ENCODE assay signal across 30 cellular contexts in the genomic region with DNA sequence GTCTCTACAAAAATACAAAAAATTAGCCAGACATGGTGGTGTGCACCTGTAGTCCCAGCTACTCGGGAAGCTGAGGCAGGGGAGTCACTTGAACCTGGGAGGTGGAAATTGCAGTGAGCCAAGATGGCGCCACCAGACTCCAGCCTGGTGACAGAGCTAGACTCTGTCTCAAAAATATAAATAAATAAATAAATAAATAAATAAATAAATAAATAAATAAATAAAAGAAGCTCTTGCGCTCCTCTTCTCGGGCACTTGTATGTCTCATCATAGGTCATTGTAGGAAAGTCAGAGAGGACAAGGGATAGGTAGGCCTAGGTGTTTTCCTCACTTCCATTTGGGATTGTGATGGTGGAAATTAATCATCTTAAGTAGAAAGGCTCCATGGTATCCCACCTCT.
DNase-seq lines count a peak whose midpoint lies in the region; ATAC-seq, FAIRE-seq and TF ChIP-seq lines count a peak whose summit lies in the region.
"Had no signal": no experiment of that assay in that cellular context is flagged by ENCODE, and none has a peak within 500 bp of the region (broad histone marks: within the 10 kb centered on the region; RNA-seq: fewer than 3 reads in every experiment).

No MANE protein-coding gene starts in this region.

- no peak for TF ChIP-seq EP300 in A549 (IDR thresholded peaks at IDR 0.05)

- POLR2A ChIA-PET in A549 (lab: Yijun Ruan, JAX) (no interaction called here), HEK293 (lab: Yijun Ruan, JAX) (no interaction called here)

- H3K4me3 ChIP-seq in A549 (no peak overlapping the region), HEK293 (ENCODE audit: low read depth, low read length) (no peak overlapping the region)
- H3K4me3 ChIP-seq: BLaER1; BLaER1 treated with 17β-estradiol and CSF1 and Interleukin-3, amounts not matched to agents 10 nM and 100 nM had no signal

- TF ChIP-seq CTCF in A549 (IDR thresholded peaks at IDR 0.05) (no peak), HEK293 (tag by site-specific recombination; IDR thresholded peaks at IDR 0.05) (no peak)

- no peak for ATAC-seq in A549
- ATAC-seq: CD8-positive, alpha-beta T cell had no signal

- no peaks in the 10 kb centered on the region for H3K36me3 ChIP-seq in HEK293 (ENCODE audit: control insufficient read depth in 2 of 2, insufficient read depth in 1 of 2, low read length in 2 of 2)
- H3K36me3 ChIP-seq: BE2C; BLaER1; BLaER1 treated with 17β-estradiol and CSF1 and Interleukin-3, amounts not matched to agents 10 nM and 100 nM had no signal

- CTCF ChIA-PET in A549 (lab: Yijun Ruan, JAX) (no interaction called here), HEK293 (lab: Yijun Ruan, JAX) (no interaction called here)

- FAIRE-seq in A549 (lab: Jason Lieb, UNC), result no peak
- FAIRE-seq: A204.1, D721Med had no signal

- H3K9me3 ChIP-seq in A549 (no peaks in the 10 kb centered on the region), HEK293 (ENCODE audit: control insufficient read depth, insufficient read depth, low read depth, low read length) (no peaks in the 10 kb centered on the region)
- H3K9me3 ChIP-seq: BE2C, BLaER1, Caco-2 had no signal

- no peak overlapping the region for H3K4me2 ChIP-seq in A549
- H3K4me2 ChIP-seq: BLaER1; BLaER1 treated with 17β-estradiol and CSF1 and Interleukin-3, amounts not matched to agents 10 nM and 100 nM had no signal

- WGBS in A549 (ENCODE audit: missing lambda C conversion rate), result 87% methylated on average over 4 of the region's 4 CpGs

- H3K4me1 ChIP-seq in A549, result no peaks in the 10 kb centered on the region
- no peaks in the 10 kb centered on the region for H3K4me1 ChIP-seq in HEK293 (ENCODE audit: control insufficient read depth, insufficient read depth, low read length)
- H3K4me1 ChIP-seq: Caco-2 had no signal

- TF ChIP-seq POLR2A in A549 (IDR thresholded peaks at IDR 0.05; ENCODE audit: low read length), result no peak

- H3K27ac ChIP-seq in A549 (no peak overlapping the region), HEK293 (ENCODE audit: extremely low read depth, low read depth, low read length) (no peak overlapping the region)
- H3K27ac ChIP-seq: 22Rv1; BLaER1; BLaER1 treated with 17β-estradiol and CSF1 and Interleukin-3, amounts not matched to agents 10 nM and 100 nM; C4-2B had no signal

- DNase-seq in A549 (ENCODE audit: low read depth in 1 of 2, low spot score in 1 of 2) (no peak), superior temporal gyrus (ENCODE audit: extremely low spot score) (no peak), NAMALWA (ENCODE audit: low spot score) (no peak)
- DNase-seq: 8988T; ACHN; AML-193; BE2C; C1 segment of cervical spinal cord; Caco-2; Calu3; CD4-positive, alpha-beta memory T cell; CD4-positive, alpha-beta T cell; CD4-positive, CD25-positive, alpha-beta regulatory T cell; CD8-positive, alpha-beta memory T cell; CD8-positive, alpha-beta T cell; COR-L47; DMS 273 treated with DMSO at 0.1 percent for 48 hours; DMS153; DMS53; DMS79; DMS79 treated with DMSO at 0.1 percent for 48 hours; DND-41; EL had no signal

- no peak for TF ChIP-seq RAD21 in A549 (conservative IDR thresholded peaks at IDR 0.05 in 1 of 2, IDR thresholded peaks at IDR 0.05 in 1 of 2)

TF ChIP-seq in A549, 52 proteins besides CTCF, POLR2A, EP300 and RAD21:
- TF ChIP-seq ZC3H11A (IDR thresholded peaks at IDR 0.05), result peak; percentile 77
- no peak for TF ChIP-seq NFE2L2 (conservative IDR thresholded peaks at IDR 0.05; ENCODE audit: low read length)

TF ChIP-seq in HEK293, 187 proteins besides CTCF, POLR2A, EP300 and RAD21 (continues in another document):
- TF ChIP-seq ZNF175 (tag by site-specific recombination; IDR thresholded peaks at IDR 0.05) (no peak), ZNF23 (tag by site-specific recombination; IDR thresholded peaks at IDR 0.05; ENCODE audit: borderline replicate concordance) (no peak), ZNF785 (tag by site-specific recombination; IDR thresholded peaks at IDR 0.05) (no peak), ZNF350 (tag by site-specific recombination; IDR thresholded peaks at IDR 0.05) (no peak), ZNF121 (tag by site-specific recombination; IDR thresholded peaks at IDR 0.05) (0 out of 2 replicates have a peak, but pooled peaks have one; percentile 30), ZNF747 (tag by site-specific recombination; IDR thresholded peaks at IDR 0.05) (no peak), MYNN (tag by site-specific recombination; IDR thresholded peaks at IDR 0.05; ENCODE audit: borderline replicate concordance) (no peak), ZFP41 (tag by site-specific recombination; IDR thresholded peaks at IDR 0.05; ENCODE audit: borderline replicate concordance) (no peak), ZNF214 (tag by site-specific recombination; IDR thresholded peaks at IDR 0.05; ENCODE audit: borderline replicate concordance) (no peak; the same call in 1 of the 2 replicates), ZSCAN23 (tag by site-specific recombination; IDR thresholded peaks at IDR 0.05) (no peak), ZNF621 (tag by site-specific recombination; IDR thresholded peaks at IDR 0.05) (no peak)
- TF ChIP-seq, protein P1, sequence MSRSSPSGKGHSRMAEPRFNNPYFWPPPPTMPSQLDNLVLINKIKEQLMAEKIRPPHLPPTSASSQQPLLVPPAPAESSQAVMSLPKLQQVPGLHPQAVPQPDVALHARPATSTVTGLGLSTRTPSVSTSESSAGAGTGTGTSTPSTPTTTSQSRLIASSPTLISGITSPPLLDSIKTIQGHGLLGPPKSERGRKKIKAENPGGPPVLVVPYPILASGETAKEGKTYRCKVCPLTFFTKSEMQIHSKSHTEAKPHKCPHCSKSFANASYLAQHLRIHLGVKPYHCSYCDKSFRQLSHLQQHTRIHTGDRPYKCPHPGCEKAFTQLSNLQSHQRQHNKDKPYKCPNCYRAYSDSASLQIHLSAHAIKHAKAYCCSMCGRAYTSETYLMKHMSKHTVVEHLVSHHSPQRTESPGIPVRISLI (tag by site-specific recombination; IDR thresholded peaks at IDR 0.05), result no peak
- TF ChIP-seq, protein P2, sequence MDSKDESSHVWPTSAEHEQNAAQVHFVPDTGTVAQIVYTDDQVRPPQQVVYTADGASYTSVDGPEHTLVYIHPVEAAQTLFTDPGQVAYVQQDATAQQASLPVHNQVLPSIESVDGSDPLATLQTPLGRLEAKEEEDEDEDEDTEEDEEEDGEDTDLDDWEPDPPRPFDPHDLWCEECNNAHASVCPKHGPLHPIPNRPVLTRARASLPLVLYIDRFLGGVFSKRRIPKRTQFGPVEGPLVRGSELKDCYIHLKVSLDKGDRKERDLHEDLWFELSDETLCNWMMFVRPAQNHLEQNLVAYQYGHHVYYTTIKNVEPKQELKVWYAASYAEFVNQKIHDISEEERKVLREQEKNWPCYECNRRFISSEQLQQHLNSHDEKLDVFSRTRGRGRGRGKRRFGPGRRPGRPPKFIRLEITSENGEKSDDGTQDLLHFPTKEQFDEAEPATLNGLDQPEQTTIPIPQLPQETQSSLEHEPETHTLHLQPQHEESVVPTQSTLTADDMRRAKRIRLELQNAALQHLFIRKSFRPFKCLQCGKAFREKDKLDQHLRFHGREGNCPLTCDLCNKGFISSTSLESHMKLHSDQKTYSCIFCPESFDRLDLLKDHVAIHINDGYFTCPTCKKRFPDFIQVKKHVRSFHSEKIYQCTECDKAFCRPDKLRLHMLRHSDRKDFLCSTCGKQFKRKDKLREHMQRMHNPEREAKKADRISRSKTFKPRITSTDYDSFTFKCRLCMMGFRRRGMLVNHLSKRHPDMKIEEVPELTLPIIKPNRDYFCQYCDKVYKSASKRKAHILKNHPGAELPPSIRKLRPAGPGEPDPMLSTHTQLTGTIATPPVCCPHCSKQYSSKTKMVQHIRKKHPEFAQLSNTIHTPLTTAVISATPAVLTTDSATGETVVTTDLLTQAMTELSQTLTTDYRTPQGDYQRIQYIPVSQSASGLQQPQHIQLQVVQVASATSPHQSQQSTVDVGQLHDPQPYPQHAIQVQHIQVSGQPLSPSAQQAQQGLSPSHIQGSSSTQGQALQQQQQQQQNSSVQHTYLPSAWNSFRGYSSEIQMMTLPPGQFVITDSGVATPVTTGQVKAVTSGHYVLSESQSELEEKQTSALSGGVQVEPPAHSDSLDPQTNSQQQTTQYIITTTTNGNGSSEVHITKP (tag by site-specific recombination; IDR thresholded peaks at IDR 0.05), result no peak
- TF ChIP-seq, protein P3, sequence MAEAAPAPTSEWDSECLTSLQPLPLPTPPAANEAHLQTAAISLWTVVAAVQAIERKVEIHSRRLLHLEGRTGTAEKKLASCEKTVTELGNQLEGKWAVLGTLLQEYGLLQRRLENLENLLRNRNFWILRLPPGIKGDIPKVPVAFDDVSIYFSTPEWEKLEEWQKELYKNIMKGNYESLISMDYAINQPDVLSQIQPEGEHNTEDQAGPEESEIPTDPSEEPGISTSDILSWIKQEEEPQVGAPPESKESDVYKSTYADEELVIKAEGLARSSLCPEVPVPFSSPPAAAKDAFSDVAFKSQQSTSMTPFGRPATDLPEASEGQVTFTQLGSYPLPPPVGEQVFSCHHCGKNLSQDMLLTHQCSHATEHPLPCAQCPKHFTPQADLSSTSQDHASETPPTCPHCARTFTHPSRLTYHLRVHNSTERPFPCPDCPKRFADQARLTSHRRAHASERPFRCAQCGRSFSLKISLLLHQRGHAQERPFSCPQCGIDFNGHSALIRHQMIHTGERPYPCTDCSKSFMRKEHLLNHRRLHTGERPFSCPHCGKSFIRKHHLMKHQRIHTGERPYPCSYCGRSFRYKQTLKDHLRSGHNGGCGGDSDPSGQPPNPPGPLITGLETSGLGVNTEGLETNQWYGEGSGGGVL (tag by site-specific recombination; IDR thresholded peaks at IDR 0.05), result no peak
- TF ChIP-seq, protein P4, sequence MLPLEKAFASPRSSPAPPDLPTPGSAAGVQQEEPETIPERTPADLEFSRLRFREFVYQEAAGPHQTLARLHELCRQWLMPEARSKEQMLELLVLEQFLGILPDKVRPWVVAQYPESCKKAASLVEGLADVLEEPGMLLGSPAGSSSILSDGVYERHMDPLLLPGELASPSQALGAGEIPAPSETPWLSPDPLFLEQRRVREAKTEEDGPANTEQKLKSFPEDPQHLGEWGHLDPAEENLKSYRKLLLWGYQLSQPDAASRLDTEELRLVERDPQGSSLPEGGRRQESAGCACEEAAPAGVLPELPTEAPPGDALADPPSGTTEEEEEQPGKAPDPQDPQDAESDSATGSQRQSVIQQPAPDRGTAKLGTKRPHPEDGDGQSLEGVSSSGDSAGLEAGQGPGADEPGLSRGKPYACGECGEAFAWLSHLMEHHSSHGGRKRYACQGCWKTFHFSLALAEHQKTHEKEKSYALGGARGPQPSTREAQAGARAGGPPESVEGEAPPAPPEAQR (tag by site-specific recombination; IDR thresholded peaks at IDR 0.05), result no peak
- TF ChIP-seq, protein P5, sequence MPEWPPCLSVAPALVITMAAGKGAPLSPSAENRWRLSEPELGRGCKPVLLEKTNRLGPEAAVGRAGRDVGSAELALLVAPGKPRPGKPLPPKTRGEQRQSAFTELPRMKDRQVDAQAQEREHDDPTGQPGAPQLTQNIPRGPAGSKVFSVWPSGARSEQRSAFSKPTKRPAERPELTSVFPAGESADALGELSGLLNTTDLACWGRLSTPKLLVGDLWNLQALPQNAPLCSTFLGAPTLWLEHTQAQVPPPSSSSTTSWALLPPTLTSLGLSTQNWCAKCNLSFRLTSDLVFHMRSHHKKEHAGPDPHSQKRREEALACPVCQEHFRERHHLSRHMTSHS (tag by site-specific recombination; IDR thresholded peaks at IDR 0.05), result no peak
